In genomic region chr11:104443387-104443786, GRCh38 we compare ENCODE assay signal across 29 cellular contexts.
A peak's percentile ranks its signal among the peaks of the same experiment; 100 is the strongest.
DNase-seq lines count a peak whose midpoint lies in the region; ATAC-seq, FAIRE-seq and TF ChIP-seq lines count a peak whose summit lies in the region.
"Had no signal": no experiment of that assay in that cellular context is flagged by ENCODE, and none has a peak within 500 bp of the region (broad histone marks: within the 10 kb centered on the region; RNA-seq: fewer than 3 reads in every experiment).

No MANE protein-coding gene starts in this region.

- H3K36me3 ChIP-seq in endothelial cell of umbilical vein (ENCODE audit: control insufficient read depth in 2 of 2, extremely low read depth in 1 of 2, insufficient read depth in 2 of 2, low read length in 2 of 2): no peaks in the 10 kb centered on the region
- H3K36me3 ChIP-seq: gastrocnemius medialis, HAP-1, Peyer's patch had no signal

- TF ChIP-seq RAD21 in Ishikawa (IDR thresholded peaks at IDR 0.05; ENCODE audit: low read depth): no peak

- H3K27ac Mint-ChIP-seq in activated CD4-positive, alpha-beta T cell treated with anti-CD3 and anti-CD28 coated beads for 36 hours: no peak overlapping the region
- H3K27ac Mint-ChIP-seq: activated CD8-positive, alpha-beta T cell treated with anti-CD3 and anti-CD28 coated beads for 36 hours; activated naive CD8-positive, alpha-beta T cell treated with anti-CD3 and anti-CD28 coated beads for 36 hours had no signal

- intact Hi-C loops in endothelial cell of umbilical vein (cut with micrococcal nuclease): no loop called here
- intact Hi-C loops in activated CD4-positive, alpha-beta T cell treated with anti-CD3 and anti-CD28 coated beads for 36 hours (cut with DNase I, micrococcal nuclease): no loop called here

- CTCF ChIA-PET in endothelial cell of umbilical vein (lab: Charles Lee): interaction anchor here (1.1 to 1.4 kb wide), 3 partner anchors 9 to 1420 kb away, joined by 3 to 7 read pairs (median 3); no protein-coding TSS in a partner anchor
- CTCF ChIA-PET in activated CD4-positive, alpha-beta T cell treated with anti-CD3 and anti-CD28 coated beads for 36 hours (lab: Charles Lee): no interaction called here

- TF ChIP-seq EP300 in Ishikawa (IDR thresholded peaks at IDR 0.05; ENCODE audit: borderline replicate concordance): no peak

- H3K4me3 ChIP-seq in endothelial cell of umbilical vein (replicated peaks in 1 of 3; ENCODE audit: insufficient read depth in 1 of 3, low read depth in 1 of 3, low read length in 3 of 3) (no peak overlapping the region), coronary artery (no peak overlapping the region)
- H3K4me3 ChIP-seq: gastrocnemius medialis, HAP-1, hepatocyte, Peyer's patch, psoas muscle had no signal

- H3K36me3 Mint-ChIP-seq in activated CD4-positive, alpha-beta T cell treated with anti-CD3 and anti-CD28 coated beads for 36 hours (ENCODE audit: low read depth): no peaks in the 10 kb centered on the region
- H3K36me3 Mint-ChIP-seq: activated naive CD8-positive, alpha-beta T cell treated with anti-CD3 and anti-CD28 coated beads for 36 hours had no signal

- H4K20me1 ChIP-seq in endothelial cell of umbilical vein (replicated peaks; ENCODE audit: control insufficient read depth, extremely low read depth, insufficient read depth, low read length): no peaks in the 10 kb centered on the region

- no peak overlapping the region for H3K4me2 ChIP-seq in endothelial cell of umbilical vein (ENCODE audit: insufficient read depth, low read length)
- H3K4me2 ChIP-seq: hepatocyte had no signal

- peak; percentile 94 for DNase-seq in NCI-H446 treated with DMSO at 0.1 percent for 48 hours (lab: John Stamatoyannopoulos, UW)
- DNase-seq in endothelial cell of umbilical vein (ENCODE audit: low read depth, low spot score): peak; percentile 40
- DNase-seq in midbrain (lab: John Stamatoyannopoulos, UW): peak; percentile 26
- DNase-seq in coronary artery (ENCODE audit: low spot score): no peak
- DNase-seq in mucosa of gallbladder (ENCODE audit: low spot score): no peak
- DNase-seq in activated CD4-positive, alpha-beta T cell treated with anti-CD3 and anti-CD28 coated beads for 36 hours: no peak
- DNase-seq: activated CD4-positive, CD25-positive, alpha-beta regulatory T cell treated with anti-CD3 and anti-CD28 coated beads, Interleukin-2, amount 50 U/mL, for 72 hours; activated CD8-positive, alpha-beta T cell treated with anti-CD3 and anti-CD28 coated beads for 36 hours; activated effector memory CD4-positive, alpha-beta T cell treated with Interleukin-2 at 50 U/mL for 16 hours; activated naive CD8-positive, alpha-beta T cell treated with anti-CD3 and anti-CD28 coated beads for 36 hours; aorta; Caco-2; gastrocnemius medialis; KG1; left cardiac atrium; mesenchymal stem cell; MM.1S; NCI-H1436; NCI-H524; Peyer's patch; psoas muscle; stimulated activated CD4-positive, alpha-beta T cell treated with anti-CD3 and anti-CD28 coated beads, Interleukin-15, amount 100 ng/mL, for 24 hours; stimulated activated naive CD4-positive, alpha-beta T cell had no signal

- peaks cover 2% of the 10 kb centered on the region for H3K9me1 ChIP-seq in endothelial cell of umbilical vein (replicated peaks; ENCODE audit: control insufficient read depth, extremely low read depth, insufficient read depth, low read length)

- TF ChIP-seq CTCF in endothelial cell of umbilical vein (IDR thresholded peaks at IDR 0.05; ENCODE audit: extremely low read depth in 1 of 2, insufficient read depth in 1 of 2, low read depth in 1 of 2, low read length in 2 of 2) (no peak), coronary artery (IDR thresholded peaks at IDR 0.05) (no peak)

- no peak overlapping the region for H3K9ac ChIP-seq in endothelial cell of umbilical vein (replicated peaks; ENCODE audit: extremely low read depth, insufficient read depth, low read length)

- no peak overlapping the region for H3K27ac ChIP-seq in endothelial cell of umbilical vein (ENCODE audit: insufficient read depth, low read depth, low read length)
- no peak overlapping the region for H3K27ac ChIP-seq in coronary artery
- H3K27ac ChIP-seq: gastrocnemius medialis, hepatocyte, Peyer's patch, psoas muscle had no signal

- FAIRE-seq in endothelial cell of umbilical vein (lab: Jason Lieb, UNC): no peak
- FAIRE-seq: GM18507 had no signal

- dilution Hi-C loops in endothelial cell of umbilical vein (cut with MboI; ENCODE audit: extremely low pct_ligation_motif_present, low sequenced_read_pairs): no loop called here

- no peak overlapping the region for H2AFZ ChIP-seq in endothelial cell of umbilical vein (ENCODE audit: low read depth, low read length)
- H2AFZ ChIP-seq: hepatocyte had no signal

- no peaks in the 10 kb centered on the region for H3K9me3 ChIP-seq in endothelial cell of umbilical vein (replicated peaks; ENCODE audit: control insufficient read depth, insufficient read depth, low read length)
- H3K9me3 ChIP-seq: Caco-2, gastrocnemius medialis, HAP-1, Peyer's patch, psoas muscle had no signal

- no peaks in the 10 kb centered on the region for H3K79me2 ChIP-seq in endothelial cell of umbilical vein (ENCODE audit: control insufficient read depth, insufficient read depth, low read length)
- H3K79me2 ChIP-seq: hepatocyte had no signal

- POLR2A ChIA-PET in endothelial cell of umbilical vein (lab: Charles Lee): no interaction called here
- POLR2A ChIA-PET in activated CD4-positive, alpha-beta T cell treated with anti-CD3 and anti-CD28 coated beads for 36 hours (lab: Charles Lee): no interaction called here

- H3K4me3 Mint-ChIP-seq in activated CD4-positive, alpha-beta T cell treated with anti-CD3 and anti-CD28 coated beads for 36 hours: no peak overlapping the region
- H3K4me3 Mint-ChIP-seq: activated CD8-positive, alpha-beta T cell treated with anti-CD3 and anti-CD28 coated beads for 36 hours; activated naive CD8-positive, alpha-beta T cell treated with anti-CD3 and anti-CD28 coated beads for 36 hours; central memory CD8-positive, alpha-beta T cell had no signal

- H3K27me3 Mint-ChIP-seq in activated CD4-positive, alpha-beta T cell treated with anti-CD3 and anti-CD28 coated beads for 36 hours: no peaks in the 10 kb centered on the region
- H3K27me3 Mint-ChIP-seq: activated naive CD8-positive, alpha-beta T cell treated with anti-CD3 and anti-CD28 coated beads for 36 hours had no signal

- no peaks in the 10 kb centered on the region for H3K4me1 Mint-ChIP-seq in activated CD4-positive, alpha-beta T cell treated with anti-CD3 and anti-CD28 coated beads for 36 hours
- H3K4me1 Mint-ChIP-seq: activated naive CD8-positive, alpha-beta T cell treated with anti-CD3 and anti-CD28 coated beads for 36 hours; central memory CD8-positive, alpha-beta T cell had no signal

- ATAC-seq in GM18873 (IDR thresholded peaks at IDR 0.05; ENCODE audit: low FRiP score, unreplicated experiment): no peak
- no peak for ATAC-seq in activated CD4-positive, alpha-beta T cell treated with anti-CD3 and anti-CD28 coated beads for 36 hours
- ATAC-seq: activated CD8-positive, alpha-beta T cell treated with anti-CD3 and anti-CD28 coated beads for 36 hours; gastrocnemius medialis; left cardiac atrium; psoas muscle had no signal

- TF ChIP-seq POLR2A in endothelial cell of umbilical vein (IDR thresholded peaks at IDR 0.05; ENCODE audit: low read depth, low read length): no peak

- H3K27me3 ChIP-seq in endothelial cell of umbilical vein (ENCODE audit: control insufficient read depth in 2 of 2, insufficient read depth in 2 of 2, low read length in 2 of 2): no peaks in the 10 kb centered on the region
- H3K27me3 ChIP-seq: gastrocnemius medialis, hepatocyte, Peyer's patch had no signal

- no peaks in the 10 kb centered on the region for H3K4me1 ChIP-seq in endothelial cell of umbilical vein (ENCODE audit: control insufficient read depth, extremely low read depth, insufficient read depth, low read length)
- H3K4me1 ChIP-seq: Caco-2, gastrocnemius medialis, HAP-1, Peyer's patch, psoas muscle had no signal

- peaks cover 1% of the 10 kb centered on the region for H3K9me3 Mint-ChIP-seq in activated CD4-positive, alpha-beta T cell treated with anti-CD3 and anti-CD28 coated beads for 36 hours (ENCODE audit: low read depth)
- H3K9me3 Mint-ChIP-seq: activated CD8-positive, alpha-beta T cell treated with anti-CD3 and anti-CD28 coated beads for 36 hours; activated naive CD8-positive, alpha-beta T cell treated with anti-CD3 and anti-CD28 coated beads for 36 hours had no signal

- no TSS peak for BruUV-seq in endothelial cell of umbilical vein (replicated peaks; lab: Mats Ljungman, UMichigan)

TF ChIP-seq in Ishikawa, 13 proteins besides CTCF, POLR2A, EP300 and RAD21 (continues in another document):
- no peak for TF ChIP-seq FOXM1 (IDR thresholded peaks at IDR 0.05; ENCODE audit: borderline replicate concordance, low read depth)
- TF ChIP-seq NFIC (IDR thresholded peaks at IDR 0.05): peak; percentile 45; the same call in 1 of the 2 replicates

TF ChIP-seq in endothelial cell of umbilical vein, 7 proteins besides CTCF, POLR2A, EP300 and RAD21:
- TF ChIP-seq POLR2AphosphoS5 (IDR thresholded peaks at IDR 0.05; ENCODE audit: insufficient read depth, low read depth, low read length) (no peak), MYC (IDR thresholded peaks at IDR 0.05; ENCODE audit: low read depth, low read length) (no peak), JUN (IDR thresholded peaks at IDR 0.05; ENCODE audit: borderline replicate concordance, insufficient read depth, insufficient read length, low read depth) (no peak), EZH2 (IDR thresholded peaks at IDR 0.05; ENCODE audit: borderline replicate concordance, low read depth, low read length, severe bottlenecking) (no peak), GATA2 (IDR thresholded peaks at IDR 0.05; ENCODE audit: insufficient read depth, insufficient read length, low read depth, low read length) (no peak)

Comparison
In these comparisons a context has a peak if more than half of its experiments do, and no peak if none do; other contexts are left out.
1. DNase-seq: peak in NCI-H446 treated with DMSO at 0.1 percent for 48 hours (single experiment), endothelial cell of umbilical vein (single experiment) and midbrain (single experiment); none in coronary artery (single experiment), mucosa of gallbladder (single experiment) and activated CD4-positive, alpha-beta T cell treated with anti-CD3 and anti-CD28 coated beads for 36 hours (single experiment).